Comparison of ENCODE assay signal across 17 cellular contexts in genomic region chr2:84701880-84702279, GRCh38.
A peak's percentile ranks its signal among the peaks of the same experiment; 100 is the strongest.
DNase-seq lines count a peak whose midpoint lies in the region; ATAC-seq and TF ChIP-seq lines count a peak whose summit lies in the region.
"Had no signal": no experiment of that assay in that cellular context is flagged by ENCODE, and none has a peak within 500 bp of the region (broad histone marks: within the 10 kb centered on the region; RNA-seq: fewer than 3 reads in every experiment).

No MANE protein-coding gene starts in this region.

- H4K20me1 ChIP-seq in osteoblast (ENCODE audit: insufficient read depth, low read length): no peaks in the 10 kb centered on the region

- H3K36me3 ChIP-seq in RWPE2 (ENCODE audit: low read depth) (no peaks in the 10 kb centered on the region), osteoblast (ENCODE audit: insufficient read depth, low read length) (no peaks in the 10 kb centered on the region)
- H3K36me3 ChIP-seq: HAP-1, vagina had no signal

- ATAC-seq in RWPE2 (ENCODE audit: low read depth) (peak; percentile 84), GM21723 (IDR thresholded peaks at IDR 0.05; ENCODE audit: unreplicated experiment) (no peak)

- peak overlapping the region; percentile 71 for H2AFZ ChIP-seq in osteoblast (ENCODE audit: low read length)

- H3K9me3 ChIP-seq in RWPE2 (ENCODE audit: severe bottlenecking): no peaks in the 10 kb centered on the region
- no peaks in the 10 kb centered on the region for H3K9me3 ChIP-seq in osteoblast (ENCODE audit: low read depth, low read length)
- H3K9me3 ChIP-seq: HAP-1, vagina had no signal

- H3K27ac ChIP-seq in RWPE2 (ENCODE audit: poor library complexity, severe bottlenecking): no peak overlapping the region
- H3K27ac ChIP-seq in osteoblast (ENCODE audit: low read depth, low read length): peak overlapping the region; percentile 38
- H3K27ac ChIP-seq: vagina had no signal

- H3K79me2 ChIP-seq in osteoblast (ENCODE audit: insufficient read depth, low read length): no peaks in the 10 kb centered on the region

- TF ChIP-seq CTCF in RWPE2 (IDR thresholded peaks at IDR 0.05; ENCODE audit: poor library complexity, severe bottlenecking): no peak
- TF ChIP-seq CTCF in osteoblast (IDR thresholded peaks at IDR 0.05; ENCODE audit: extremely low read depth, low read depth, low read length): no peak

- H3K4me2 ChIP-seq in osteoblast (ENCODE audit: insufficient read depth, low read length): no peak overlapping the region

- H3K4me3 ChIP-seq in RWPE2 (ENCODE audit: severe bottlenecking) (no peak overlapping the region), osteoblast (ENCODE audit: insufficient read depth, low read length) (no peak overlapping the region)
- H3K4me3 ChIP-seq: HAP-1, vagina had no signal

- H3K4me1 ChIP-seq in RWPE2 (ENCODE audit: insufficient read depth, poor library complexity, severe bottlenecking) (no peaks in the 10 kb centered on the region), osteoblast (ENCODE audit: insufficient read depth, low read length) (peaks cover 8% of the 10 kb centered on the region)
- H3K4me1 ChIP-seq: HAP-1, vagina had no signal

- peaks cover 4% of the 10 kb centered on the region for H3K27me3 ChIP-seq in RWPE2 (ENCODE audit: insufficient read depth, poor library complexity, severe bottlenecking)
- H3K27me3 ChIP-seq in osteoblast (ENCODE audit: insufficient read depth, low read length): no peaks in the 10 kb centered on the region
- H3K27me3 ChIP-seq: vagina had no signal

- DNase-seq in GM03348 (ENCODE audit: low spot score) (peak; percentile 81), RWPE2 (ENCODE audit: low spot score) (no peak), fibroblast of gingiva (ENCODE audit: low read depth) (peak; percentile 97), osteoblast (ENCODE audit: insufficient read length, low spot score, missing footprints) (peak; percentile 70), NCI-H69 (lab: John Stamatoyannopoulos, UW) (no peak), NCI-H526 treated with DMSO at 0.1 percent for 48 hours (lab: John Stamatoyannopoulos, UW) (no peak)
- no peak for DNase-seq in activated effector memory CD4-positive, alpha-beta T cell treated with Interleukin-2 at 50 U/mL for 16 hours
- DNase-seq: activated CD4-positive, CD25-positive, alpha-beta regulatory T cell; activated naive CD4-positive, alpha-beta T cell treated with anti-CD3 and anti-CD28 coated beads for 36 hours; CD4-positive, alpha-beta T cell; endodermal cell; NCI-H1436 treated with DMSO at 0.1 percent for 48 hours; NCI-H510A; stimulated activated CD4-positive, alpha-beta T cell treated with anti-CD3 and anti-CD28 coated beads, Interleukin-12 subunit alpha, Interleukin-12 subunit beta, amount 100 ng/mL, for 4 hours had no signal

Comparison
In these comparisons a context has a peak if more than half of its experiments do, and no peak if none do; other contexts are left out.
1. DNase-seq: peak in GM03348 (single experiment), fibroblast of gingiva (single experiment) and osteoblast (single experiment); none in RWPE2 (single experiment), NCI-H69 (single experiment), activated effector memory CD4-positive, alpha-beta T cell treated with Interleukin-2 at 50 U/mL for 16 hours (single experiment) and NCI-H526 treated with DMSO at 0.1 percent for 48 hours (single experiment).